ENCODE assay signal across 20 cellular contexts in the genomic region with DNA sequence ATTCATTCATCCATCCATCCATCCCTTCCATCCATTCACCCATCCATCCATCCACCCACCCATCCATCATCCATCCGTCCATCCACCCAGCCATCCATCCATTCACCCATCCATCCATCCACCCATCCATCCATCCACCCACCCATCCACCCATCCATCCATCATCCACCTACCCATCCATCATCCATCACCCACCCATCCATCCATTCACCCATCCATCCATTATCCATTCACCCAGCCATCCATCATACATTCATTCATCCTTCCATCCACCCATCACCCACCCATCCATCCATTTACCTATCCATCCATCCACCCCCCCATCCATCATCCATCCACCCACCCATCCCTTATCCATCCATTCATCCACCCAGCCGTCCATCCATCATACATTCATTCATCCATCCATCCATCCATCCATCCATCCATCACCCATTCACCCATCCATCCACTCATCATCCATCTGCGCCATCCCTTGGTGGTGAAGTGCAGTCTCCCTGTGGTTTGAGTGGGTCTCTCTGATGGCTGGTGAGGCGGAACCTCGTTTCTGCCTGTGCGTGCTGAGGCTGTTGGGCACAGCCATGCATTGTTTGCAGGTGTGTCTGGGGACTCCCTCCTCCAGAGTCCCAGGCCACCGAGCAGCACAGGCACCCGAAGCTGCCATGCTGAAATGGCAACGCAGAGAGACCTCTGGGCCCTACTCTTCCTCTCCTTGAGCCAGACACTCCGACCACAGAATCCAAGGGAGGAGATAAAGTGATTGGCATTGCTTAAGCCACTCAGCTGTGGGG.
"Had no signal": no experiment of that assay in that cellular context is flagged by ENCODE, and none has a peak within 500 bp of the region (broad histone marks: within the 10 kb centered on the region; RNA-seq: fewer than 3 reads in every experiment).

No MANE protein-coding gene starts in this region.

- H3K36me3 Mint-ChIP-seq: naive B cell had no signal

- ATAC-seq: esophagus mucosa, heart left ventricle, left colon had no signal

- H3K27ac ChIP-seq: dorsolateral prefrontal cortex, heart left ventricle, right atrium auricular region, sigmoid colon, skin epidermis, stomach, uterus had no signal

- H3K36me3 ChIP-seq: heart left ventricle, right atrium auricular region, sigmoid colon, stomach, uterus had no signal

- DNase-seq: cortex of kidney; effector memory CD4-positive, alpha-beta T cell; hippocampal formation; left colon; mesendoderm; naive B cell; sigmoid colon; stimulated activated CD4-positive, alpha-beta T cell treated with anti-CD3 and anti-CD28 coated beads, Interleukin-4, amount 100 ng/mL, for 4 hours; stimulated activated naive CD4-positive, alpha-beta T cell; stomach; substantia nigra; trophoblast cell; uterus had no signal

- H3K4me1 ChIP-seq: right atrium auricular region, uterus had no signal

- H3K9me3 ChIP-seq: heart left ventricle, right atrium auricular region, sigmoid colon, stomach, uterus had no signal

- H3K27me3 ChIP-seq: right atrium auricular region had no signal

- FAIRE-seq: endometrium, frontal cortex had no signal

- H3K4me3 ChIP-seq: dorsolateral prefrontal cortex, heart left ventricle, right atrium auricular region, sigmoid colon, skin epidermis, stomach, uterus had no signal

- H3K4me3 Mint-ChIP-seq: naive B cell had no signal
